ENCODE assay signal across 15 cellular contexts in the genomic region with DNA sequence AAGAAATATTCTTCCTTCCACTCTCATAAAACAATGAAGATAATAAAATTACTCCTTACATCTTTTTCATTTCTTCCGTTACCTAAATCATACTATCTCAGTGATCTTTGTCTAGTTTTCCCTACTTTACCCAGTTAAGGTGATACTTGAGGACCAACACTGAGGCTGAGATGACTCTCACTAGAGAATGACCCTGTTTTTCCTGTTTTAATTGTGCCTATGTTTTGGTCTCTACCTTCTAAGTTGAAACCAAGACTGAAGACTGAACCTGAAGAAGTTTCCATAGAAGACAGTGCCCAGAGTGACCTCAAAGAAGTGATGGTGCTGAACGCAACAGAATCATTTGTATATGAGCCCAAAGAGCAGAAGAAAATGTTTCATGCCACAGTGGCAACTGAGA. TPM values are rescaled to one million over a fixed set of nuclear protein-coding genes. Genes with fewer than 3 reads are reported as not detected.
DNase-seq lines count a peak whose midpoint lies in the region; ATAC-seq and TF ChIP-seq lines count a peak whose summit lies in the region.
"Had no signal": no experiment of that assay in that cellular context is flagged by ENCODE, and none has a peak within 500 bp of the region (broad histone marks: within the 10 kb centered on the region; RNA-seq: fewer than 3 reads in every experiment).

No MANE protein-coding gene starts in this region.

- H4K20me1 ChIP-seq in DOHH2 (ENCODE audit: control insufficient read depth, insufficient read depth, low read depth, low read length) = no peaks in the 10 kb centered on the region

- peaks cover 63% of the 10 kb centered on the region for H3F3A ChIP-seq in DOHH2 (ENCODE audit: control insufficient read depth, insufficient read depth)

- no peaks in the 10 kb centered on the region for H3K9me3 Mint-ChIP-seq in activated T-cell treated with anti-CD3 and anti-CD28 coated beads, Interleukin-2, amount 50 U/mL, for 24 hours
- H3K9me3 Mint-ChIP-seq in activated T-cell treated with anti-CD3 and anti-CD28 coated beads, Interleukin-2, amount 50 U/mL, for 4 hours = no peaks in the 10 kb centered on the region
- no peaks in the 10 kb centered on the region for H3K9me3 Mint-ChIP-seq in activated naive CD8-positive, alpha-beta T cell treated with anti-CD3 and anti-CD28 coated beads, Interleukin-2, amount 50 U/mL, for 24 hours
- H3K9me3 Mint-ChIP-seq in stimulated activated memory B cell treated with anti-CD40 and anti-IgM and Interleukin-4, amounts not matched to agents 10 μg/mL and 1 μg/mL and 100 μg/mL, for 72 hours = no peaks in the 10 kb centered on the region

- no peak overlapping the region for H3K4me3 ChIP-seq in DOHH2 (ENCODE audit: low read length)
- H3K4me3 ChIP-seq: HAP-1 had no signal

- ATAC-seq in activated T-cell treated with anti-CD3 and anti-CD28 coated beads, Interleukin-2, amount 50 U/mL, for 4 hours = no peak
- peak; percentile 50 for ATAC-seq in activated naive CD8-positive, alpha-beta T cell treated with anti-CD3 and anti-CD28 coated beads, Interleukin-2, amount 50 U/mL, for 24 hours
- ATAC-seq in stimulated activated memory B cell treated with anti-CD40 and anti-IgM and Interleukin-4, amounts not matched to agents 10 μg/mL and 1 μg/mL and 100 μg/mL, for 72 hours = no peak
- ATAC-seq in GM18498 (IDR thresholded peaks at IDR 0.05; ENCODE audit: unreplicated experiment) = no peak

- no peak for DNase-seq in activated T-cell treated with anti-CD3 and anti-CD28 coated beads, Interleukin-2, amount 50 U/mL, for 24 hours
- DNase-seq in activated T-cell treated with anti-CD3 and anti-CD28 coated beads, Interleukin-2, amount 50 U/mL, for 4 hours = no peak
- no peak for DNase-seq in activated naive CD8-positive, alpha-beta T cell treated with anti-CD3 and anti-CD28 coated beads, Interleukin-2, amount 50 U/mL, for 24 hours
- no peak for DNase-seq in NCI-H146 (lab: John Stamatoyannopoulos, UW)
- no peak for DNase-seq in NCI-H2227 treated with DMSO at 0.1 percent for 48 hours (lab: John Stamatoyannopoulos, UW)
- DNase-seq: DMS79, Kasumi-1, NCI-H1930, NCI-H2171 had no signal

- H3K27me3 Mint-ChIP-seq in activated T-cell treated with anti-CD3 and anti-CD28 coated beads, Interleukin-2, amount 50 U/mL, for 24 hours = no peaks in the 10 kb centered on the region
- no peaks in the 10 kb centered on the region for H3K27me3 Mint-ChIP-seq in activated T-cell treated with anti-CD3 and anti-CD28 coated beads, Interleukin-2, amount 50 U/mL, for 4 hours (ENCODE audit: low read depth)
- H3K27me3 Mint-ChIP-seq in activated naive CD8-positive, alpha-beta T cell treated with anti-CD3 and anti-CD28 coated beads, Interleukin-2, amount 50 U/mL, for 24 hours = no peaks in the 10 kb centered on the region
- H3K27me3 Mint-ChIP-seq in stimulated activated memory B cell treated with anti-CD40 and anti-IgM and Interleukin-4, amounts not matched to agents 10 μg/mL and 1 μg/mL and 100 μg/mL, for 72 hours = no peaks in the 10 kb centered on the region

- peak overlapping the region; percentile 85 for H3K27ac Mint-ChIP-seq in activated T-cell treated with anti-CD3 and anti-CD28 coated beads, Interleukin-2, amount 50 U/mL, for 24 hours
- peak overlapping the region; percentile 64 for H3K27ac Mint-ChIP-seq in activated naive CD8-positive, alpha-beta T cell treated with anti-CD3 and anti-CD28 coated beads, Interleukin-2, amount 50 U/mL, for 24 hours
- peak overlapping the region; percentile 80 for H3K27ac Mint-ChIP-seq in stimulated activated memory B cell treated with anti-CD40 and anti-IgM and Interleukin-4, amounts not matched to agents 10 μg/mL and 1 μg/mL and 100 μg/mL, for 72 hours

- H3K36me3 Mint-ChIP-seq in activated T-cell treated with anti-CD3 and anti-CD28 coated beads, Interleukin-2, amount 50 U/mL, for 24 hours (ENCODE audit: low read depth) = peaks cover 96% of the 10 kb centered on the region
- H3K36me3 Mint-ChIP-seq in activated T-cell treated with anti-CD3 and anti-CD28 coated beads, Interleukin-2, amount 50 U/mL, for 4 hours (ENCODE audit: insufficient read depth) = peaks cover 63% of the 10 kb centered on the region
- peaks cover 88% of the 10 kb centered on the region for H3K36me3 Mint-ChIP-seq in activated naive CD8-positive, alpha-beta T cell treated with anti-CD3 and anti-CD28 coated beads, Interleukin-2, amount 50 U/mL, for 24 hours (ENCODE audit: low read depth)
- peaks cover 75% of the 10 kb centered on the region for H3K36me3 Mint-ChIP-seq in stimulated activated memory B cell treated with anti-CD40 and anti-IgM and Interleukin-4, amounts not matched to agents 10 μg/mL and 1 μg/mL and 100 μg/mL, for 72 hours

- H3K36me3 ChIP-seq in DOHH2 (ENCODE audit: control insufficient read depth, low read length) = peaks cover 90% of the 10 kb centered on the region
- H3K36me3 ChIP-seq: HAP-1 had no signal

- peaks cover 48% of the 10 kb centered on the region for H3K4me1 ChIP-seq in DOHH2 (ENCODE audit: control insufficient read depth, low read length)
- H3K4me1 ChIP-seq: HAP-1 had no signal

- H3K79me2 ChIP-seq in DOHH2 (ENCODE audit: control insufficient read depth, low read length) = peaks cover 15% of the 10 kb centered on the region

- H3K4me1 Mint-ChIP-seq in activated T-cell treated with anti-CD3 and anti-CD28 coated beads, Interleukin-2, amount 50 U/mL, for 24 hours (ENCODE audit: low read depth) = peaks cover 68% of the 10 kb centered on the region
- H3K4me1 Mint-ChIP-seq in activated T-cell treated with anti-CD3 and anti-CD28 coated beads, Interleukin-2, amount 50 U/mL, for 4 hours (ENCODE audit: low read depth) = peaks cover 66% of the 10 kb centered on the region
- peaks cover 61% of the 10 kb centered on the region for H3K4me1 Mint-ChIP-seq in activated naive CD8-positive, alpha-beta T cell treated with anti-CD3 and anti-CD28 coated beads, Interleukin-2, amount 50 U/mL, for 24 hours
- H3K4me1 Mint-ChIP-seq in stimulated activated memory B cell treated with anti-CD40 and anti-IgM and Interleukin-4, amounts not matched to agents 10 μg/mL and 1 μg/mL and 100 μg/mL, for 72 hours = peaks cover 64% of the 10 kb centered on the region

- H3K4me3 Mint-ChIP-seq in activated T-cell treated with anti-CD3 and anti-CD28 coated beads, Interleukin-2, amount 50 U/mL, for 24 hours = no peak overlapping the region
- H3K4me3 Mint-ChIP-seq in activated T-cell treated with anti-CD3 and anti-CD28 coated beads, Interleukin-2, amount 50 U/mL, for 4 hours = no peak overlapping the region
- no peak overlapping the region for H3K4me3 Mint-ChIP-seq in activated naive CD8-positive, alpha-beta T cell treated with anti-CD3 and anti-CD28 coated beads, Interleukin-2, amount 50 U/mL, for 24 hours
- no peak overlapping the region for H3K4me3 Mint-ChIP-seq in stimulated activated memory B cell treated with anti-CD40 and anti-IgM and Interleukin-4, amounts not matched to agents 10 μg/mL and 1 μg/mL and 100 μg/mL, for 72 hours

- H3K27ac ChIP-seq in DOHH2 (ENCODE audit: low read depth, low read length) = 0 out of 2 replicates have a peak overlapping the region, but pooled peaks have one; percentile 3
- H3K27ac ChIP-seq: C4-2B had no signal

- H3K4me2 ChIP-seq in DOHH2 (ENCODE audit: low read length) = no peak overlapping the region

- no peak for TF ChIP-seq CTCF in DOHH2 (IDR thresholded peaks at IDR 0.05; ENCODE audit: low read depth, low read length, poor library complexity, severe bottlenecking)

- H3K27me3 ChIP-seq in DOHH2 (ENCODE audit: control insufficient read depth, low read length) = no peaks in the 10 kb centered on the region

- H3K9me3 ChIP-seq in DOHH2 (ENCODE audit: control insufficient read depth, insufficient read depth, low read length) = no peaks in the 10 kb centered on the region
- H3K9me3 ChIP-seq: HAP-1 had no signal

- H3K9me2 ChIP-seq in DOHH2 (replicated peaks; ENCODE audit: control insufficient read depth, low read length) = no peaks in the 10 kb centered on the region

RNA-seq across cellular contexts. Expression of gene AIM2, which starts 25.1 kb away (rescaled TPM):
- total RNA-seq in activated T-cell treated with anti-CD3 and anti-CD28 coated beads, Interleukin-2, amount 50 U/mL, for 4 hours = 10 to 100 TPM; 24.7 to 58.8 (median 36.4) TPM
- total RNA-seq: NCI-H460 had no signal

RNA-seq across cellular contexts. Expression of gene IFI16, which starts 41.7 kb away (rescaled TPM):
- 100 to 1,000 TPM; 186 to 199 (median 196) TPM for total RNA-seq in activated T-cell treated with anti-CD3 and anti-CD28 coated beads, Interleukin-2, amount 50 U/mL, for 4 hours
